7 cellular contexts compared by ENCODE assay signal in the genomic region with DNA sequence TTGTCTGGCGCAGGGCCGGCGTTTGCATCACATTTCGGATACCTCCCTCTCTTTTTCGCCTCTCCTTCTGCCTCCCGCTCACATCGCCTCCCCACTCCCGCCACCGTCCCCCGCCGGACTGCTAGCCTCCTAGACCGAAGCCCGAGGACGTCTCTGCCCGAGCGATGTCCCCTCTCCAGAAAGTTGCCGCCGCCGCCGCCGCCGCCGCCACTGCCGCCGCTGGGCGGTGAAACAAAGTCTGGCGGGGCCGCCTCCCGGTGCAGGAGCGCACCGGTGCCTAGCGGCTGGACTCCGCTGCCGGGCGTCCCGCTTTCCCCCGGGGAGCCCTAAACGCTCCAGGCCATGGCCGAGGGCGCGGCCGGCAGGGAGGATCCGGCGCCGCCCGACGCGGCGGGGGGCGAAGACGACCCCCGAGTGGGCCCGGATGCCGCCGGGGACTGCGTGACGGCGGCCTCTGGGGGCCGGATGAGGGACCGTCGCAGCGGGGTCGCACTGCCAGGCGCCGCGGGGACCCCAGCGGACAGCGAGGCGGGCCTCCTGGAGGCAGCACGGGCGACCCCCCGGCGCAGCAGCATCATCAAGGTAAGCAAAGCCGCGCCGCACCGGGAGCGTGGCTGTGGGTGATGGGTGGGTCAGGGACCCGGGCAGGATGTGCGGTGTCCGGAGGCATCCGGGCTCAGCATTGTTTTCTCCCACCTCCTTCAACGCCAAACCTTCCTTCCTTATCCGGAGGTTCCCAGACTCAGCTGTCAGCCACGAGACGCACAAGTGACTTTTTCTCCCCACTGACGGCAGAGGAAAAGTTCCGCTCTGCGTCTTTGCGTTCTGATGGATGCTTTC. TPM values are rescaled to one million over a fixed set of nuclear protein-coding genes. Genes with fewer than 3 reads are reported as not detected.
DNase-seq lines count a peak whose midpoint lies in the region; ATAC-seq and TF ChIP-seq lines count a peak whose summit lies in the region.

No MANE protein-coding gene starts in this region.

- H3K36me3 ChIP-seq in spleen, result no peaks in the 10 kb centered on the region

- peak overlapping the region; percentile 8 to 87 (median 68) for H3K27ac ChIP-seq in spleen

- H3K27me3 Mint-ChIP-seq in brain, result peaks cover 40% of the 10 kb centered on the region

- no peaks in the 10 kb centered on the region for H3K36me3 Mint-ChIP-seq in brain

- no peaks in the 10 kb centered on the region for H3K9me3 ChIP-seq in spleen

- H3K27ac Mint-ChIP-seq in brain, result peak overlapping the region in 4 of 5 experiments; percentile 6 to 87 (median 26)

- intact Hi-C loops in spleen (cut with DNase I; ENCODE audit: low total_unique reads), result loop anchor here (5.0 kb wide), 2 partner anchors 322 to 492 kb away; no protein-coding TSS in a partner anchor

- ATAC-seq in GM18505 (IDR thresholded peaks at IDR 0.05; ENCODE audit: unreplicated experiment) (peak; percentile 38), HG02763 (IDR thresholded peaks at IDR 0.05; ENCODE audit: unreplicated experiment) (peak; percentile 15)

- H3K27me3 ChIP-seq in spleen (replicated peaks in 1 of 7), result peaks cover 0 to 63% (median 37%) of the 10 kb centered on the region in 7 donors

- peaks cover 18 to 46% (median 28%) of the 10 kb centered on the region in 6 donors for H3K4me1 ChIP-seq in spleen

- no peaks in the 10 kb centered on the region for H3K9me3 Mint-ChIP-seq in brain

- TF ChIP-seq POLR2A in GM18505 (IDR thresholded peaks at IDR 0.05; ENCODE audit: borderline replicate concordance, extremely low read depth, insufficient read depth, insufficient read length), result no peak
- TF ChIP-seq POLR2A in spleen (IDR thresholded peaks at IDR 0.05), result no peak

- peaks cover 52% of the 10 kb centered on the region for H3K4me1 Mint-ChIP-seq in brain

- peak overlapping the region; percentile 88 to 98 (median 95) for H3K4me3 Mint-ChIP-seq in brain

- peak overlapping the region; percentile 59 to 89 (median 72) for H3K4me3 ChIP-seq in spleen

- 0 to 1% (median 1%) methylated on average over 59 to 90 of the region's 90 CpGs for WGBS in spleen, 5 donors

- TF ChIP-seq CTCF in brain (conservative IDR thresholded peaks at IDR 0.05) (peak; percentile 38 to 44), spleen (IDR thresholded peaks at IDR 0.05 in 8 of 11, conservative IDR thresholded peaks at IDR 0.05 in 3 of 11) (peak in 2 of 11 experiments; percentile 13 to 29)

- DNase-seq in SK-N-DZ (ENCODE audit: low spot score) (peak; percentile 10), iPS-NIHi11 (ENCODE audit: low spot score) (peak; percentile 38), spleen (peak; percentile 82), superior temporal gyrus (ENCODE audit: extremely low spot score) (no peak)

RNA-seq across cellular contexts. Expression of a gene that starts 0.6 kb away (rescaled TPM):
- polyA plus RNA-seq in SK-N-DZ (2014; cell fraction: cytosol; rRNA removed), result 0.03 and 0.15 TPM in 2 replicates
- 0.17 TPM in 1 of 2 replicates, not detected in the other for polyA plus RNA-seq in SK-N-DZ (2014; cell fraction: nucleus; rRNA removed)
- polyA plus RNA-seq in brain (ENCODE audit: insufficient read depth, low read depth, low replicate concordance) (5.7 TPM), spleen (under 1 TPM; 0.54 to 0.93 (median 0.68) TPM)
- total RNA-seq in spleen, result 1 to 10 TPM; 3.1 to 6.5 (median 4.4) TPM

RNA-seq across cellular contexts. Expression of a gene that starts 19.9 kb away (rescaled TPM):
- 0.13 and 0.32 TPM in 2 replicates for polyA plus RNA-seq in SK-N-DZ (2014; cell fraction: cytosol; rRNA removed)
- polyA plus RNA-seq in SK-N-DZ (2014; cell fraction: nucleus; rRNA removed), result not detected in 2 replicates
- not detected for polyA plus RNA-seq in brain (ENCODE audit: insufficient read depth, low read depth, low replicate concordance)
- not detected for total RNA-seq in spleen
- polyA plus RNA-seq in spleen, result not detected
